23 cellular contexts compared by ENCODE assay signal in the genomic region with DNA sequence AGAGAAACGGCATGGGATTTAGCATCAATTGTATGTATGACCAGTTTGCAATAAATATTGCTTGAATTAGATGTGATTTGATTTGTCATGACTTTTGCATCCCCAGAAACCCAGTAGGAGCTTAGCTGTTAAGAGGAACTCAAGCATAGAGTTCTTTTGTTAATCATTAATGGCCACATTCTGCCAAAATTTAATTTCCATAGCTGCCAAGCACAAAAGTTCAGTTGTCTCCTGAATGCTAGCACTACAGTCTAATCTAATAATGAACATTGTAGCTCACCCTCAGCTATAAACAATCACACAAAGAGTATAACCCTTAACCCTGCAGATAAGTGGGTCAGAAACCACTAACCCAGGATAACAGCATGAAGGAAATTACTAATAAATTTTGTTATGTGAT.
A peak's percentile ranks its signal among the peaks of the same experiment; 100 is the strongest.
DNase-seq lines count a peak whose midpoint lies in the region; ATAC-seq, FAIRE-seq and TF ChIP-seq lines count a peak whose summit lies in the region.
"Had no signal": no experiment of that assay in that cellular context is flagged by ENCODE, and none has a peak within 500 bp of the region (broad histone marks: within the 10 kb centered on the region; RNA-seq: fewer than 3 reads in every experiment).

No MANE protein-coding gene starts in this region.

- H3K27ac Mint-ChIP-seq in nephron = peak overlapping the region; percentile 15 to 73 (median 20)
- H3K27ac Mint-ChIP-seq: CD4-positive, alpha-beta memory T cell had no signal

- H3K4me3 ChIP-seq in K562 = no peak overlapping the region
- H3K4me3 ChIP-seq in kidney epithelial cell (ENCODE audit: low read depth, low read length) = no peak overlapping the region
- H3K4me3 ChIP-seq in trophoblast cell (ENCODE audit: low read depth, low read length) = no peak overlapping the region
- H3K4me3 ChIP-seq: BLaER1 had no signal

- H2AK5ac ChIP-seq in trophoblast cell (ENCODE audit: low read length) = no peak overlapping the region

- H3K27me3 ChIP-seq in K562 (ENCODE audit: control insufficient read depth in 2 of 2, insufficient read depth in 2 of 2, low read length in 2 of 2) (no peaks in the 10 kb centered on the region), kidney epithelial cell (ENCODE audit: control insufficient read depth, insufficient read depth, low read length) (no peaks in the 10 kb centered on the region), trophoblast cell (ENCODE audit: insufficient read depth, low read length) (no peaks in the 10 kb centered on the region)
- H3K27me3 ChIP-seq: BLaER1 had no signal

- no peak overlapping the region for H3K9ac ChIP-seq in K562 (ENCODE audit: insufficient read depth in 1 of 2, low read depth in 2 of 2, low read length in 2 of 2)
- no peak overlapping the region for H3K9ac ChIP-seq in trophoblast cell (ENCODE audit: low read length)
- H3K9ac ChIP-seq: BLaER1 had no signal

- no TSS peak for BruUV-seq in K562 (replicated peaks; lab: Mats Ljungman, UMichigan)

- in situ Hi-C loops in ACHN (cut with HindIII; ENCODE audit: low pct_ligation_motif_present, low pct_unique_long_range_greater_than_20kb, low sequenced_read_pairs) = no loop called here
- in situ Hi-C loops in K562 (cut with MboI) = no loop called here

- H3K4me2 ChIP-seq in K562 (ENCODE audit: insufficient read depth, low read length) = no peak overlapping the region
- H3K4me2 ChIP-seq in trophoblast cell (ENCODE audit: low read length) = no peak overlapping the region
- H3K4me2 ChIP-seq: BLaER1 had no signal

- H3K4me3 Mint-ChIP-seq in nephron = no peak overlapping the region
- H3K4me3 Mint-ChIP-seq: CD4-positive, alpha-beta memory T cell had no signal

- intact Hi-C loops in K562 (cut with micrococcal nuclease) = no loop called here

- H4K8ac ChIP-seq in trophoblast cell (ENCODE audit: low read depth, low read length) = no peak overlapping the region

- H3K9me1 ChIP-seq in K562 (ENCODE audit: control insufficient read depth, insufficient read depth, low read length) = no peaks in the 10 kb centered on the region

- POLR2A ChIA-PET in K562 (lab: Yijun Ruan, JAX) = no interaction called here

- no peak for ATAC-seq in K562
- no peak for ATAC-seq in HG03175 (IDR thresholded peaks at IDR 0.05; ENCODE audit: unreplicated experiment)

- no peaks in the 10 kb centered on the region for H3K4me1 ChIP-seq in K562 (replicated peaks in 1 of 2; ENCODE audit: control insufficient read depth in 2 of 2, insufficient read depth in 2 of 2, low read length in 2 of 2)
- no peaks in the 10 kb centered on the region for H3K4me1 ChIP-seq in trophoblast cell (ENCODE audit: control insufficient read depth in 1 of 2, insufficient read depth in 2 of 2, low read length in 2 of 2)
- H3K4me1 ChIP-seq: BLaER1 had no signal

- DNase-seq in ACHN = peak; percentile 49
- no peak for DNase-seq in K562 (ENCODE audit: extremely low read depth in 1 of 4, low spot score in 3 of 4)
- DNase-seq in kidney epithelial cell (ENCODE audit: low read depth) = peak; percentile 21
- DNase-seq in trophoblast cell = no peak
- no peak for DNase-seq in NCI-H2171 (lab: John Stamatoyannopoulos, UW)
- no peak for DNase-seq in RKO (ENCODE audit: low spot score)
- DNase-seq: CD4-positive, alpha-beta memory T cell; DMS79; KG1; MV-4-11; NCI-H1417; NCI-H187; NCI-H2107; NCI-H2227 treated with DMSO at 0.1 percent for 48 hours; NCI-H510A treated with DMSO at 0.1 percent for 48 hours; NCI-H82; OCI-M1; RPMI8226; SIG-M5 had no signal

- no peaks in the 10 kb centered on the region for H3K4me1 Mint-ChIP-seq in nephron
- H3K4me1 Mint-ChIP-seq: CD4-positive, alpha-beta memory T cell had no signal

- H3K18ac ChIP-seq in trophoblast cell (ENCODE audit: low read length) = no peak overlapping the region

- peaks cover 16% of the 10 kb centered on the region for H3K9me3 Mint-ChIP-seq in nephron

- H2BK12ac ChIP-seq in trophoblast cell (ENCODE audit: low read length) = no peak overlapping the region

- no peaks in the 10 kb centered on the region for H3K27me3 Mint-ChIP-seq in nephron (ENCODE audit: low read depth)
- H3K27me3 Mint-ChIP-seq: CD4-positive, alpha-beta memory T cell had no signal

- H3K4ac ChIP-seq in trophoblast cell (ENCODE audit: low read depth, low read length) = no peak overlapping the region

- TF ChIP-seq POLR2A in K562 (conservative IDR thresholded peaks at IDR 0.05) = no peak

- H3K27ac ChIP-seq in K562 (ENCODE audit: extremely low read depth, low read depth, low read length) (no peak overlapping the region), trophoblast cell (ENCODE audit: low read depth, low read length) (no peak overlapping the region)
- H3K27ac ChIP-seq: BLaER1 had no signal

- no peak overlapping the region for H3K14ac ChIP-seq in trophoblast cell (ENCODE audit: low read length)

- H3K79me1 ChIP-seq in trophoblast cell (ENCODE audit: low read length) = no peaks in the 10 kb centered on the region

- peak; percentile 46 for FAIRE-seq in K562 (lab: Jason Lieb, UNC)
- FAIRE-seq: H1 had no signal

- CTCF ChIA-PET in K562 (lab: Yijun Ruan, JAX; ENCODE audit: low intra/inter-chr PET ratio) = no interaction called here

- H2BK120ac ChIP-seq in trophoblast cell (ENCODE audit: insufficient read depth, low read length, poor library complexity) = no peak overlapping the region

- no peak overlapping the region for H3K23ac ChIP-seq in trophoblast cell (ENCODE audit: low read length)

- H3K36me3 ChIP-seq in K562 (ENCODE audit: control insufficient read depth, insufficient read depth, low read length) (no peaks in the 10 kb centered on the region), kidney epithelial cell (ENCODE audit: control insufficient read depth, insufficient read depth, low read length) (peaks cover 1% of the 10 kb centered on the region), trophoblast cell (ENCODE audit: control insufficient read depth in 1 of 2, insufficient read depth in 2 of 2, low read length in 2 of 2) (no peaks in the 10 kb centered on the region)
- H3K36me3 ChIP-seq: BLaER1 had no signal

- no peak overlapping the region for H2BK5ac ChIP-seq in trophoblast cell (ENCODE audit: low read depth, low read length, poor library complexity)

- H4K12ac ChIP-seq in trophoblast cell (ENCODE audit: low read depth, low read length) = no peak overlapping the region

- no peaks in the 10 kb centered on the region for H4K20me1 ChIP-seq in K562 (replicated peaks; ENCODE audit: control insufficient read depth, insufficient read depth, low read length)
- H4K20me1 ChIP-seq: BLaER1 had no signal

- no peak for TF ChIP-seq EP300 in K562 (IDR thresholded peaks at IDR 0.05; ENCODE audit: low read length)

- TF ChIP-seq CTCF in K562 (IDR thresholded peaks at IDR 0.05 in 2 of 3, conservative IDR thresholded peaks at IDR 0.05 in 1 of 3; ENCODE audit: insufficient read depth in 2 of 3, low read depth in 1 of 3, low read length in 3 of 3) (no peak), kidney epithelial cell (IDR thresholded peaks at IDR 0.05; ENCODE audit: insufficient read depth, low read length, poor library complexity, severe bottlenecking) (no peak), nephron (IDR thresholded peaks at IDR 0.05; ENCODE audit: unreplicated experiment in 3 of 3) (no peak)

- 5% methylated on average over 1 of the region's 1 CpG for WGBS in K562 (ENCODE audit: insufficient coverage, low coverage, missing lambda C conversion rate)
- no CpG with 5 or more reads among the region's 1 CpG for WGBS in trophoblast cell (ENCODE audit: extremely low coverage, insufficient coverage, insufficient read length)

- no peak overlapping the region for H4K91ac ChIP-seq in trophoblast cell (ENCODE audit: low read depth, low read length)

- no peak for TF ChIP-seq RAD21 in K562 (CRISPR knock-in tag; conservative IDR thresholded peaks at IDR 0.05 in 1 of 2, IDR thresholded peaks at IDR 0.05 in 1 of 2)

- H3K36me3 Mint-ChIP-seq in nephron (ENCODE audit: low read depth) = no peaks in the 10 kb centered on the region

- no peaks in the 10 kb centered on the region for H3K79me2 ChIP-seq in K562 (ENCODE audit: control insufficient read depth, insufficient read depth, low read length)
- H3K79me2 ChIP-seq in trophoblast cell (ENCODE audit: control insufficient read depth, insufficient read depth, low read length, poor library complexity) = no peaks in the 10 kb centered on the region

- H2AFZ ChIP-seq in K562 (ENCODE audit: low read depth, low read length) = no peak overlapping the region
- no peak overlapping the region for H2AFZ ChIP-seq in trophoblast cell (ENCODE audit: insufficient read depth, low read length, poor library complexity)

- no peaks in the 10 kb centered on the region for H3K9me3 ChIP-seq in K562 (replicated peaks; ENCODE audit: control insufficient read depth, insufficient read depth, low read depth, low read length)
- peaks cover 2% of the 10 kb centered on the region for H3K9me3 ChIP-seq in trophoblast cell (ENCODE audit: insufficient read depth, low read depth, low read length)

TF ChIP-seq in K562, 482 proteins besides CTCF, POLR2A, EP300 and RAD21 (continues in another document):
- TF ChIP-seq NR4A1 (CRISPR knock-in tag; IDR thresholded peaks at IDR 0.05) (no peak), NR4A1 (tag; IDR thresholded peaks at IDR 0.05) (no peak), ZNF224 (CRISPR knock-in tag; IDR thresholded peaks at IDR 0.05) (no peak), ZNF274 (IDR thresholded peaks at IDR 0.05; ENCODE audit: borderline replicate concordance, low read depth, low read length) (no peak), TAL1 (IDR thresholded peaks at IDR 0.05) (no peak), POLR2B (IDR thresholded peaks at IDR 0.05; ENCODE audit: low read depth, partially characterized antibody) (no peak), FUS (optimal IDR thresholded peaks at IDR 0.05; ENCODE audit: low read depth, low read length) (no peak), FOXJ2 (tag; IDR thresholded peaks at IDR 0.05) (no peak), SAFB (IDR thresholded peaks at IDR 0.05; ENCODE audit: borderline replicate concordance, low read depth, low read length) (no peak)
- TF ChIP-seq, protein P1, sequence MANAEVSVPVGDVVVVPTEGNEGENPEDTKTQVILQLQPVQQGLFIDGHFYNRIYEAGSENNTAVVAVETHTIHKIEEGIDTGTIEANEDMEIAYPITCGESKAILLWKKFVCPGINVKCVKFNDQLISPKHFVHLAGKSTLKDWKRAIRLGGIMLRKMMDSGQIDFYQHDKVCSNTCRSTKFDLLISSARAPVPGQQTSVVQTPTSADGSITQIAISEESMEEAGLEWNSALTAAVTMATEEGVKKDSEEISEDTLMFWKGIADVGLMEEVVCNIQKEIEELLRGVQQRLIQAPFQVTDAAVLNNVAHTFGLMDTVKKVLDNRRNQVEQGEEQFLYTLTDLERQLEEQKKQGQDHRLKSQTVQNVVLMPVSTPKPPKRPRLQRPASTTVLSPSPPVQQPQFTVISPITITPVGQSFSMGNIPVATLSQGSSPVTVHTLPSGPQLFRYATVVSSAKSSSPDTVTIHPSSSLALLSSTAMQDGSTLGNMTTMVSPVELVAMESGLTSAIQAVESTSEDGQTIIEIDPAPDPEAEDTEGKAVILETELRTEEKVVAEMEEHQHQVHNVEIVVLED (CRISPR knock-in tag; IDR thresholded peaks at IDR 0.05) = no peak

Comparison
In these comparisons a context has a peak if more than half of its experiments do, and no peak if none do; other contexts are left out.
1. DNase-seq: peak in ACHN (single experiment) and kidney epithelial cell (single experiment); none in K562 (0 of 4), trophoblast cell (0 of 2), NCI-H2171 (single experiment) and RKO (single experiment).